Comparison of ENCODE assay signal across 1 cellular context in genomic region chr4:1795304-1796195, GRCh38.
TF ChIP-seq lines count a peak whose summit lies in the region.

No MANE protein-coding gene starts in this region.

TF ChIP-seq in HepG2, 621 proteins besides CTCF, POLR2A, EP300 and RAD21 (continued from another document and continues in another):
- no peak for TF ChIP-seq TRAFD1 (CRISPR knock-in tag; IDR thresholded peaks at IDR 0.05; ENCODE audit: borderline replicate concordance)
- TF ChIP-seq SYNCRIP (IDR thresholded peaks at IDR 0.05; ENCODE audit: insufficient read depth, low read depth, low read length): no peak
- peak; percentile 47; the same call in 1 of the 2 replicates for TF ChIP-seq ZNF34 (CRISPR knock-in tag; IDR thresholded peaks at IDR 0.05; ENCODE audit: borderline replicate concordance)
- 0 out of 2 replicates have a peak, but pooled peaks have one; percentile 42 for TF ChIP-seq ZBTB43 (CRISPR knock-in tag; conservative IDR thresholded peaks at IDR 0.05)
- peak; percentile 69 for TF ChIP-seq ZNF574 (CRISPR knock-in tag; IDR thresholded peaks at IDR 0.05)
- TF ChIP-seq RCOR2 (CRISPR knock-in tag; IDR thresholded peaks at IDR 0.05): 0 out of 2 replicates have a peak, but pooled peaks have one; percentile 11
- TF ChIP-seq ZNF646 (CRISPR knock-in tag; IDR thresholded peaks at IDR 0.05): no peak
- TF ChIP-seq ZMYM3 (CRISPR knock-in tag; IDR thresholded peaks at IDR 0.05): no peak
- TF ChIP-seq ZNF225 (CRISPR knock-in tag; IDR thresholded peaks at IDR 0.05): peak; percentile 71
- no peak for TF ChIP-seq LBX2 (CRISPR knock-in tag; IDR thresholded peaks at IDR 0.05; ENCODE audit: borderline replicate concordance)
- peak; percentile 70; the same call in 1 of the 2 replicates for TF ChIP-seq ZNF691 (CRISPR knock-in tag; IDR thresholded peaks at IDR 0.05; ENCODE audit: borderline replicate concordance, low read depth)
- TF ChIP-seq ZBTB42 (CRISPR knock-in tag; IDR thresholded peaks at IDR 0.05): 0 out of 2 replicates have a peak, but pooled peaks have one; percentile 43
- no peak for TF ChIP-seq ZNF724P (CRISPR knock-in tag; IDR thresholded peaks at IDR 0.05; ENCODE audit: borderline replicate concordance)
- TF ChIP-seq PREB (CRISPR knock-in tag; IDR thresholded peaks at IDR 0.05): no peak
- TF ChIP-seq JDP2 (CRISPR knock-in tag; IDR thresholded peaks at IDR 0.05; ENCODE audit: borderline replicate concordance): no peak
- peak; percentile 60; the same call in 1 of the 2 replicates for TF ChIP-seq ARID2 (CRISPR knock-in tag; IDR thresholded peaks at IDR 0.05; ENCODE audit: borderline replicate concordance)
- peak; percentile 65; the same call in 1 of the 2 replicates for TF ChIP-seq ZNF543 (CRISPR knock-in tag; IDR thresholded peaks at IDR 0.05)
- TF ChIP-seq HCFC1 (IDR thresholded peaks at IDR 0.05; ENCODE audit: low read depth, low read length): no peak
- peak; percentile 46; the same call in 1 of the 2 replicates for TF ChIP-seq PAX8 (CRISPR knock-in tag; IDR thresholded peaks at IDR 0.05; ENCODE audit: borderline replicate concordance)
- TF ChIP-seq HMG20A (CRISPR knock-in tag; IDR thresholded peaks at IDR 0.05; ENCODE audit: borderline replicate concordance): 0 out of 2 replicates have a peak, but pooled peaks have one; percentile 20
- TF ChIP-seq AKAP8 (CRISPR knock-in tag; IDR thresholded peaks at IDR 0.05): peak; percentile 99
- peak; percentile 80 for TF ChIP-seq SAP130 (CRISPR knock-in tag; IDR thresholded peaks at IDR 0.05; ENCODE audit: low read depth)
- TF ChIP-seq STAG1 (CRISPR knock-in tag; IDR thresholded peaks at IDR 0.05): peak; percentile 17; the same call in 1 of the 2 replicates
- TF ChIP-seq SRF (IDR thresholded peaks at IDR 0.05; ENCODE audit: low read depth, low read length): no peak
- peak; percentile 68; the same call in 1 of the 2 replicates for TF ChIP-seq MYPOP (CRISPR knock-in tag; IDR thresholded peaks at IDR 0.05)
- peak; percentile 24; the same call in 1 of the 2 replicates for TF ChIP-seq ZBTB33 (CRISPR knock-in tag; IDR thresholded peaks at IDR 0.05)
- TF ChIP-seq RXRA (CRISPR knock-in tag; IDR thresholded peaks at IDR 0.05): peak; percentile 97
- TF ChIP-seq AHDC1 (CRISPR knock-in tag; IDR thresholded peaks at IDR 0.05; ENCODE audit: borderline replicate concordance): 0 out of 2 replicates have a peak, but pooled peaks have one; percentile 48
- TF ChIP-seq ZNF331 (CRISPR knock-in tag; IDR thresholded peaks at IDR 0.05): peak; percentile 19; the same call in 1 of the 2 replicates
